ENCODE assay signal across 21 cellular contexts in genomic region chr3:56525291-56525690, GRCh38. TPM values are rescaled to one million over a fixed set of nuclear protein-coding genes. Genes with fewer than 3 reads are reported as not detected.
"Had no signal": no experiment of that assay in that cellular context is flagged by ENCODE, and none has a peak within 500 bp of the region (broad histone marks: within the 10 kb centered on the region; RNA-seq: fewer than 3 reads in every experiment).

No MANE protein-coding gene starts in this region.

- H3K36me3 ChIP-seq: esophagus squamous epithelium, gastrocnemius medialis, heart right ventricle, left lung, lower lobe of right lung had no signal

- H3K4me1 ChIP-seq: esophagus squamous epithelium, gastrocnemius medialis, heart right ventricle, left lung, lower lobe of right lung had no signal

- H3K9me3 ChIP-seq: esophagus squamous epithelium, gastrocnemius medialis, heart right ventricle, left lung, lower lobe of right lung had no signal

- DNase-seq: dermis blood vessel endothelial cell; dorsolateral prefrontal cortex; effector CD4-positive, alpha-beta T cell; effector memory CD4-positive, alpha-beta T cell; esophagus squamous epithelium; foreskin fibroblast; foreskin melanocyte; gastrocnemius medialis; glutamatergic neuron; head of caudate nucleus; heart right ventricle; hippocampal formation; left cardiac atrium; left lung; left ventricle myocardium superior; lower lobe of right lung; mesendoderm; midbrain; naive thymus-derived CD4-positive, alpha-beta T cell had no signal

- H3K9me3 Mint-ChIP-seq: memory B cell had no signal

- H3K27ac ChIP-seq: coronary artery, dorsolateral prefrontal cortex, esophagus squamous epithelium, gastrocnemius medialis, heart right ventricle, left lung, lower lobe of right lung had no signal

- H3K36me3 Mint-ChIP-seq: memory B cell; naive thymus-derived CD4-positive, alpha-beta T cell had no signal

- H3K4me3 Mint-ChIP-seq: memory B cell; naive thymus-derived CD4-positive, alpha-beta T cell had no signal

- H3K4me3 ChIP-seq: coronary artery, dorsolateral prefrontal cortex, esophagus squamous epithelium, gastrocnemius medialis, heart right ventricle, left lung, lower lobe of right lung had no signal

- H3K27me3 ChIP-seq: gastrocnemius medialis, left lung had no signal

- ATAC-seq: gastrocnemius medialis; heart right ventricle; left cardiac atrium; left lung; left ventricle myocardium superior; lower lobe of right lung; naive thymus-derived CD4-positive, alpha-beta T cell had no signal

- H3K4me1 Mint-ChIP-seq: memory B cell; naive thymus-derived CD4-positive, alpha-beta T cell had no signal

- H3K27ac Mint-ChIP-seq: memory B cell; naive thymus-derived CD4-positive, alpha-beta T cell had no signal

RNA-seq across cellular contexts. Expression of gene ERC2, which starts 57.0 kb away (rescaled TPM):
- total RNA-seq: gastrocnemius medialis; naive thymus-derived CD4-positive, alpha-beta T cell had no signal
- polyA plus RNA-seq: naive thymus-derived CD4-positive, alpha-beta T cell had no signal
